Comparison of ENCODE assay signal across 31 cellular contexts in genomic region chr12:60393093-60393492, GRCh38.
"Had no signal": no experiment of that assay in that cellular context is flagged by ENCODE, and none has a peak within 500 bp of the region (broad histone marks: within the 10 kb centered on the region; RNA-seq: fewer than 3 reads in every experiment).

No MANE protein-coding gene starts in this region.

- H3K27ac Mint-ChIP-seq: activated CD4-positive, alpha-beta memory T cell treated with anti-CD3 and anti-CD28 coated beads for 36 hours; activated CD4-positive, alpha-beta T cell treated with anti-CD3 and anti-CD28 coated beads for 36 hours; activated CD4-positive, alpha-beta T cell treated with anti-CD3 and anti-CD28 coated beads, Interleukin-2, amount 10 ng/mL, durations not matched to agents 24 days and 14 days; activated CD8-positive, alpha-beta memory T cell treated with anti-CD3 and anti-CD28 coated beads, Interleukin-2, amount 10 ng/mL, durations not matched to agents 7 days and 5 days; activated CD8-positive, alpha-beta T cell treated with anti-CD3 and anti-CD28 coated beads, Interleukin-2, amount 10 ng/mL, durations not matched to agents 7 days and 5 days; activated naive CD4-positive, alpha-beta T cell treated with anti-CD3 and anti-CD28 coated beads for 36 hours; activated naive CD4-positive, alpha-beta T cell treated with anti-CD3 and anti-CD28 coated beads, Interleukin-2, amount 50 U/mL, for 24 hours; activated naive CD8-positive, alpha-beta T cell treated with anti-CD3 and anti-CD28 coated beads, Interleukin-2, amount 10 ng/mL, durations not matched to agents 7 days and 5 days; activated T-helper 1 cell treated with anti-CD3 and anti-CD28 coated beads, Interleukin-12 subunit alpha, Interleukin-12 subunit beta, Interleukin-2, Interleukin-4 antibody, amounts not matched to agents 30 ng/mL and 10 ng/mL and 1 ng/mL, durations not matched to agents 14 hours and 24 hours and 36 hours; activated T-helper 2 cell treated with anti-CD3 and anti-CD28 coated beads, Interferon-gamma antibody, Interleukin-2, Interleukin-4, amounts not matched to agents 10 μg/mL and 5 μg/mL and 100 μg/mL, durations not matched to agents 14 hours and 24 hours and 36 hours; effector memory CD8-positive, alpha-beta T cell had no signal

- H3K4me1 Mint-ChIP-seq: activated CD4-positive, alpha-beta T cell treated with anti-CD3 and anti-CD28 coated beads for 36 hours; activated CD4-positive, alpha-beta T cell treated with anti-CD3 and anti-CD28 coated beads, Interleukin-2, amount 10 ng/mL, durations not matched to agents 24 days and 14 days; activated CD8-positive, alpha-beta memory T cell treated with anti-CD3 and anti-CD28 coated beads, Interleukin-2, amount 10 ng/mL, durations not matched to agents 7 days and 5 days; activated naive CD4-positive, alpha-beta T cell treated with anti-CD3 and anti-CD28 coated beads, Interleukin-2, amount 50 U/mL, for 24 hours; activated naive CD8-positive, alpha-beta T cell treated with anti-CD3 and anti-CD28 coated beads, Interleukin-2, amount 10 ng/mL, durations not matched to agents 7 days and 5 days; central memory CD8-positive, alpha-beta T cell had no signal

- H3K4me1 ChIP-seq: esophagus squamous epithelium, gastroesophageal sphincter had no signal

- FAIRE-seq: astrocyte, colon had no signal

- H3K4me3 Mint-ChIP-seq: activated CD4-positive, alpha-beta memory T cell treated with anti-CD3 and anti-CD28 coated beads for 36 hours; activated CD4-positive, alpha-beta T cell treated with anti-CD3 and anti-CD28 coated beads for 36 hours; activated CD4-positive, alpha-beta T cell treated with anti-CD3 and anti-CD28 coated beads, Interleukin-2, amount 10 ng/mL, durations not matched to agents 24 days and 14 days; activated CD8-positive, alpha-beta memory T cell treated with anti-CD3 and anti-CD28 coated beads, Interleukin-2, amount 10 ng/mL, durations not matched to agents 7 days and 5 days; activated CD8-positive, alpha-beta T cell treated with anti-CD3 and anti-CD28 coated beads, Interleukin-2, amount 10 ng/mL, durations not matched to agents 7 days and 5 days; activated naive CD4-positive, alpha-beta T cell treated with anti-CD3 and anti-CD28 coated beads for 36 hours; activated naive CD4-positive, alpha-beta T cell treated with anti-CD3 and anti-CD28 coated beads, Interleukin-2, amount 50 U/mL, for 24 hours; activated naive CD8-positive, alpha-beta T cell treated with anti-CD3 and anti-CD28 coated beads, Interleukin-2, amount 10 ng/mL, durations not matched to agents 7 days and 5 days; activated T-helper 1 cell treated with anti-CD3 and anti-CD28 coated beads, Interleukin-12 subunit alpha, Interleukin-12 subunit beta, Interleukin-2, Interleukin-4 antibody, amounts not matched to agents 30 ng/mL and 10 ng/mL and 1 ng/mL, durations not matched to agents 14 hours and 24 hours and 36 hours; central memory CD8-positive, alpha-beta T cell; effector memory CD8-positive, alpha-beta T cell had no signal

- H3K9me3 ChIP-seq: esophagus squamous epithelium, gastroesophageal sphincter had no signal

- H3K36me3 ChIP-seq: brain microvascular endothelial cell, esophagus squamous epithelium, gastroesophageal sphincter had no signal

- ATAC-seq: activated CD4-positive, alpha-beta T cell treated with anti-CD3 and anti-CD28 coated beads for 36 hours; activated CD8-positive, alpha-beta memory T cell treated with anti-CD3 and anti-CD28 coated beads, Interleukin-2, amount 10 ng/mL, durations not matched to agents 7 days and 5 days; activated CD8-positive, alpha-beta T cell treated with anti-CD3 and anti-CD28 coated beads, Interleukin-2, amount 10 ng/mL, durations not matched to agents 7 days and 5 days; effector memory CD8-positive, alpha-beta T cell; gastroesophageal sphincter had no signal

- H3K9me3 Mint-ChIP-seq: activated CD4-positive, alpha-beta T cell treated with anti-CD3 and anti-CD28 coated beads, Interleukin-2, amount 10 ng/mL, durations not matched to agents 24 days and 14 days; activated naive CD4-positive, alpha-beta T cell treated with anti-CD3 and anti-CD28 coated beads, Interleukin-2, amount 50 U/mL, for 24 hours; activated naive CD8-positive, alpha-beta T cell treated with anti-CD3 and anti-CD28 coated beads, Interleukin-2, amount 10 ng/mL, durations not matched to agents 7 days and 5 days; activated T-helper 1 cell treated with anti-CD3 and anti-CD28 coated beads, Interleukin-12 subunit alpha, Interleukin-12 subunit beta, Interleukin-2, Interleukin-4 antibody, amounts not matched to agents 30 ng/mL and 10 ng/mL and 1 ng/mL, durations not matched to agents 14 hours and 24 hours and 36 hours; activated T-helper 2 cell treated with anti-CD3 and anti-CD28 coated beads, Interferon-gamma antibody, Interleukin-2, Interleukin-4, amounts not matched to agents 10 μg/mL and 5 μg/mL and 100 μg/mL, durations not matched to agents 14 hours and 24 hours and 36 hours; central memory CD8-positive, alpha-beta T cell had no signal

- H3K27ac ChIP-seq: brain microvascular endothelial cell, esophagus squamous epithelium, gastroesophageal sphincter had no signal

- H3K4me3 ChIP-seq: esophagus squamous epithelium, gastroesophageal sphincter had no signal

- H3K27me3 ChIP-seq: brain microvascular endothelial cell, esophagus squamous epithelium, gastroesophageal sphincter had no signal

- H3K27me3 Mint-ChIP-seq: activated CD4-positive, alpha-beta memory T cell treated with anti-CD3 and anti-CD28 coated beads for 36 hours; activated CD4-positive, alpha-beta T cell treated with anti-CD3 and anti-CD28 coated beads for 36 hours; activated CD4-positive, alpha-beta T cell treated with anti-CD3 and anti-CD28 coated beads, Interleukin-2, amount 10 ng/mL, durations not matched to agents 24 days and 14 days; activated CD8-positive, alpha-beta memory T cell treated with anti-CD3 and anti-CD28 coated beads, Interleukin-2, amount 10 ng/mL, durations not matched to agents 7 days and 5 days; activated naive CD4-positive, alpha-beta T cell treated with anti-CD3 and anti-CD28 coated beads, Interleukin-2, amount 50 U/mL, for 24 hours; activated naive CD8-positive, alpha-beta T cell treated with anti-CD3 and anti-CD28 coated beads, Interleukin-2, amount 10 ng/mL, durations not matched to agents 7 days and 5 days; central memory CD8-positive, alpha-beta T cell; effector memory CD8-positive, alpha-beta T cell had no signal

- DNase-seq: activated CD4-positive, alpha-beta memory T cell treated with anti-CD3 and anti-CD28 coated beads for 36 hours; activated CD4-positive, alpha-beta T cell treated with anti-CD3 and anti-CD28 coated beads for 36 hours; activated CD4-positive, alpha-beta T cell treated with anti-CD3 and anti-CD28 coated beads, Interleukin-2, amount 10 ng/mL, durations not matched to agents 24 days and 14 days; activated CD4-positive, CD25-positive, alpha-beta regulatory T cell; activated CD4-positive, CD25-positive, alpha-beta regulatory T cell treated with anti-CD3 and anti-CD28 coated beads, Interleukin-2, amount 50 U/mL, for 72 hours; activated CD8-positive, alpha-beta memory T cell treated with anti-CD3 and anti-CD28 coated beads, Interleukin-2, amount 10 ng/mL, durations not matched to agents 7 days and 5 days; activated CD8-positive, alpha-beta memory T cell treated with anti-CD3 and anti-CD28 coated beads, Interleukin-2, amount 50 U/mL, for 4 hours; activated CD8-positive, alpha-beta T cell treated with anti-CD3 and anti-CD28 coated beads, Interleukin-2, amount 10 ng/mL, durations not matched to agents 7 days and 5 days; activated effector memory CD4-positive, alpha-beta T cell treated with anti-CD3 and anti-CD28 coated beads, Interleukin-2, amount 50 U/mL, for 16 hours; activated naive CD4-positive, alpha-beta T cell treated with anti-CD3 and anti-CD28 coated beads for 36 hours; activated naive CD8-positive, alpha-beta T cell treated with anti-CD3 and anti-CD28 coated beads, Interleukin-2, amount 10 ng/mL, durations not matched to agents 7 days and 5 days; activated T-cell treated with anti-CD3 and anti-CD28 coated beads, Interleukin-2, amount 50 U/mL, for 1 hour; activated T-cell treated with anti-CD3 and anti-CD28 coated beads, Interleukin-2, amount 50 U/mL, for 48 hours; amniotic stem cell; anterior cingulate cortex; brain microvascular endothelial cell; cortex of kidney; dermis blood vessel endothelial cell; effector CD4-positive, alpha-beta T cell; effector memory CD8-positive, alpha-beta T cell; erythroblast; esophagus squamous epithelium; foreskin melanocyte; T-helper 2 cell had no signal
